8 cellular contexts compared by ENCODE assay signal in genomic region chr14:105092124-105092911, GRCh38. TPM values are rescaled to one million over a fixed set of nuclear protein-coding genes. Genes with fewer than 3 reads are reported as not detected.
DNase-seq lines count a peak whose midpoint lies in the region; ATAC-seq, FAIRE-seq and TF ChIP-seq lines count a peak whose summit lies in the region.

No MANE protein-coding gene starts in this region.

- H3K9me3 ChIP-seq in neuronal stem cell (replicated peaks in 1 of 2; ENCODE audit: control insufficient read depth in 2 of 2, insufficient read depth in 1 of 2, low read depth in 1 of 2, low read length in 2 of 2) = peaks cover 2 to 7% of the 10 kb centered on the region in 2 donors

- DNase-seq in GM03348 (ENCODE audit: low spot score) (peak; percentile 37), RCC 7860 (ENCODE audit: low spot score) (peak; percentile 44), epithelial cell of esophagus (ENCODE audit: low read depth) (peak; percentile 41), neuronal stem cell (ENCODE audit: low spot score) (no peak), T-helper 9 cell (no peak)

- H3K4ac ChIP-seq in neuronal stem cell (ENCODE audit: low read length) = no peak overlapping the region

- H3K9ac ChIP-seq in neuronal stem cell (ENCODE audit: low read depth, low read length, poor library complexity) = peak overlapping the region; percentile 75

- FAIRE-seq in RCC 7860 (lab: Jason Lieb, UNC) = no peak

- peaks cover 7% of the 10 kb centered on the region for H3K79me1 ChIP-seq in neuronal stem cell (ENCODE audit: low read depth, low read length)

- H3K23ac ChIP-seq in neuronal stem cell (ENCODE audit: low read depth, low read length, poor library complexity) = peak overlapping the region; percentile 46

- peak overlapping the region; percentile 99 for H2AFZ ChIP-seq in neuronal stem cell (ENCODE audit: low read length)

- H3K27ac ChIP-seq in neuronal stem cell (replicated peaks; ENCODE audit: low read length) = no peak overlapping the region

- peak overlapping the region; percentile 89 for H3K4me2 ChIP-seq in neuronal stem cell (ENCODE audit: insufficient read depth, low read length, poor library complexity, severe bottlenecking)

- no peak overlapping the region for H2BK120ac ChIP-seq in neuronal stem cell (ENCODE audit: low read depth, low read length)

- no peak for TF ChIP-seq CTCF in epithelial cell of esophagus (IDR thresholded peaks at IDR 0.05; ENCODE audit: insufficient read depth, low read depth, low read length, missing control alignments)

- no peak for ATAC-seq in GM21423 (IDR thresholded peaks at IDR 0.05; ENCODE audit: unreplicated experiment)
- ATAC-seq in HG02884 (IDR thresholded peaks at IDR 0.05; ENCODE audit: unreplicated experiment) = no peak
- ATAC-seq in GM19395 (IDR thresholded peaks at IDR 0.05; ENCODE audit: unreplicated experiment) = no peak

- H2BK15ac ChIP-seq in neuronal stem cell (ENCODE audit: low read length) = peak overlapping the region; percentile 99

- no CpG with 5 or more reads among the region's 25 CpGs for WGBS in neuronal stem cell (ENCODE audit: extremely low coverage in 2 of 2, insufficient read length in 2 of 2, insufficient replicate concordance in 1 of 2), 2 donors

- H2AK5ac ChIP-seq in neuronal stem cell (ENCODE audit: low read depth, low read length) = peak overlapping the region; percentile 99

- H3K36me3 ChIP-seq in neuronal stem cell (replicated peaks in 1 of 2; ENCODE audit: control insufficient read depth in 2 of 2, insufficient read depth in 2 of 2, low read length in 2 of 2) = no peaks in the 10 kb centered on the region

- H3K4me3 ChIP-seq in epithelial cell of esophagus (ENCODE audit: low read length) (peak overlapping the region; percentile 48), neuronal stem cell (ENCODE audit: low read length in 2 of 2) (peak overlapping the region; percentile 58 to 74)

- peak overlapping the region; percentile 77 for H3K14ac ChIP-seq in neuronal stem cell (ENCODE audit: low read length)

- H3K4me1 ChIP-seq in neuronal stem cell (ENCODE audit: control insufficient read depth in 2 of 2, insufficient read depth in 1 of 2, low read depth in 1 of 2, low read length in 2 of 2) = peaks cover 18 to 23% of the 10 kb centered on the region in 2 donors

- H3K18ac ChIP-seq in neuronal stem cell (ENCODE audit: low read length) = peak overlapping the region; percentile 94

- peak overlapping the region; percentile 89 for H2BK12ac ChIP-seq in neuronal stem cell (ENCODE audit: low read length)

- H3K27me3 ChIP-seq in neuronal stem cell (ENCODE audit: control insufficient read depth in 3 of 3, insufficient read depth in 3 of 3, low read depth in 1 of 3, low read length in 3 of 3) = peaks cover 0 to 67% (median 19%) of the 10 kb centered on the region in 3 experiments

- H2BK5ac ChIP-seq in neuronal stem cell (ENCODE audit: low read length) = peak overlapping the region; percentile 96

- no peak overlapping the region for H4K91ac ChIP-seq in neuronal stem cell (ENCODE audit: low read depth, low read length, poor library complexity)

- peak overlapping the region; percentile 76 for H4K8ac ChIP-seq in neuronal stem cell (ENCODE audit: low read depth, low read length)

RNA-seq across cellular contexts. Expression of gene GPR132, which starts 27.1 kb away (rescaled TPM):
- 0.13 TPM for polyA plus RNA-seq in neuronal stem cell (2013, experiment 1 of 2)
- 0.08 TPM for polyA plus RNA-seq in neuronal stem cell (2013, experiment 2 of 2)

Comparison
In these comparisons a context has a peak if more than half of its experiments do, and no peak if none do; other contexts are left out.
1. DNase-seq: peak in GM03348 (single experiment), RCC 7860 (single experiment) and epithelial cell of esophagus (single experiment); none in neuronal stem cell (single experiment) and T-helper 9 cell (single experiment).